27 cellular contexts compared by ENCODE assay signal in genomic region chr12:66496595-66496994, GRCh38.
"Had no signal": no experiment of that assay in that cellular context is flagged by ENCODE, and none has a peak within 500 bp of the region (broad histone marks: within the 10 kb centered on the region; RNA-seq: fewer than 3 reads in every experiment).

No MANE protein-coding gene starts in this region.

- H3K27me3 ChIP-seq: esophagus squamous epithelium, gastroesophageal sphincter, right lobe of liver, spleen, testis, tibial nerve, upper lobe of right lung, vagina had no signal

- H3K4me1 Mint-ChIP-seq: memory B cell; nephron; stimulated activated memory B cell treated with anti-CD40 and anti-IgM and Interleukin-4, amounts not matched to agents 10 μg/mL and 1 μg/mL and 100 μg/mL, for 72 hours had no signal

- H3K4me3 ChIP-seq: esophagus squamous epithelium, gastroesophageal sphincter, left ventricle myocardium inferior, lower lobe of right lung, prostate gland, right lobe of liver, spleen, testis, tibial nerve, upper lobe of right lung, vagina had no signal

- DNase-seq: effector memory CD8-positive, alpha-beta T cell; esophagus squamous epithelium; foreskin fibroblast; glutamatergic neuron; kidney; left cardiac atrium; left ventricle myocardium inferior; lower lobe of right lung; midbrain; occipital lobe; retina; right lobe of liver; spleen; stimulated activated CD4-positive, alpha-beta T cell treated with anti-CD3 and anti-CD28 coated beads, Interleukin-15, amount 100 ng/mL, for 24 hours; stimulated activated CD4-positive, alpha-beta T cell treated with anti-CD3 and anti-CD28 coated beads, Interleukin-1b, Interleukin-23, amount 100 ng/mL, for 48 hours; stimulated activated CD4-positive, alpha-beta T cell treated with anti-CD3 and anti-CD28 coated beads, Interleukin-4, amount 100 ng/mL, for 24 hours; testis; upper lobe of right lung had no signal

- H3K27me3 Mint-ChIP-seq: stimulated activated naive CD8-positive, alpha-beta T cell treated with anti-CD3 and anti-CD28 coated beads, Interleukin-15, Interleukin-2, amounts not matched to agents 100 ng/mL and 50 ng/mL, for 24 hours had no signal

- H3K27ac ChIP-seq: esophagus squamous epithelium, gastroesophageal sphincter, left ventricle myocardium inferior, lower lobe of right lung, parathyroid adenoma, prostate gland, right lobe of liver, spleen, testis, tibial nerve, upper lobe of right lung, vagina had no signal

- H3K79me2 ChIP-seq: parathyroid adenoma had no signal

- H3K9ac ChIP-seq: parathyroid adenoma had no signal

- H3K27ac Mint-ChIP-seq: effector memory CD8-positive, alpha-beta T cell; memory B cell; nephron; stimulated activated memory B cell treated with anti-CD40 and anti-IgM and Interleukin-4, amounts not matched to agents 10 μg/mL and 1 μg/mL and 100 μg/mL, for 72 hours; stimulated activated naive CD8-positive, alpha-beta T cell treated with anti-CD3 and anti-CD28 coated beads, Interleukin-15, Interleukin-2, amounts not matched to agents 100 ng/mL and 50 ng/mL, for 24 hours had no signal

- H3K4me1 ChIP-seq: esophagus squamous epithelium, gastroesophageal sphincter, left ventricle myocardium inferior, lower lobe of right lung, parathyroid adenoma, prostate gland, right lobe of liver, spleen, testis, tibial nerve, upper lobe of right lung, vagina had no signal

- H3K36me3 Mint-ChIP-seq: memory B cell; stimulated activated memory B cell treated with anti-CD40 and anti-IgM and Interleukin-4, amounts not matched to agents 10 μg/mL and 1 μg/mL and 100 μg/mL, for 72 hours had no signal

- H2AFZ ChIP-seq: parathyroid adenoma had no signal

- H3K4me3 Mint-ChIP-seq: effector memory CD8-positive, alpha-beta T cell; memory B cell; nephron; stimulated activated memory B cell treated with anti-CD40 and anti-IgM and Interleukin-4, amounts not matched to agents 10 μg/mL and 1 μg/mL and 100 μg/mL, for 72 hours; stimulated activated naive CD8-positive, alpha-beta T cell treated with anti-CD3 and anti-CD28 coated beads, Interleukin-15, Interleukin-2, amounts not matched to agents 100 ng/mL and 50 ng/mL, for 24 hours had no signal

- H3K36me3 ChIP-seq: esophagus squamous epithelium, gastroesophageal sphincter, left ventricle myocardium inferior, lower lobe of right lung, prostate gland, right lobe of liver, spleen, tibial nerve, upper lobe of right lung, vagina had no signal

- ATAC-seq: effector memory CD8-positive, alpha-beta T cell; gastroesophageal sphincter; left cardiac atrium; lower lobe of right lung; right lobe of liver; stimulated activated memory B cell treated with anti-CD40 and anti-IgM and Interleukin-4, amounts not matched to agents 10 μg/mL and 1 μg/mL and 100 μg/mL, for 72 hours; upper lobe of right lung had no signal

- H3K9me3 Mint-ChIP-seq: effector memory CD8-positive, alpha-beta T cell; memory B cell; nephron; stimulated activated memory B cell treated with anti-CD40 and anti-IgM and Interleukin-4, amounts not matched to agents 10 μg/mL and 1 μg/mL and 100 μg/mL, for 72 hours; stimulated activated naive CD8-positive, alpha-beta T cell treated with anti-CD3 and anti-CD28 coated beads, Interleukin-15, Interleukin-2, amounts not matched to agents 100 ng/mL and 50 ng/mL, for 24 hours had no signal

- H3K9me3 ChIP-seq: esophagus squamous epithelium, gastroesophageal sphincter, left ventricle myocardium inferior, lower lobe of right lung, prostate gland, right lobe of liver, spleen, testis, tibial nerve, upper lobe of right lung, vagina had no signal
